Comparison of ENCODE assay signal across 21 cellular contexts in the genomic region with DNA sequence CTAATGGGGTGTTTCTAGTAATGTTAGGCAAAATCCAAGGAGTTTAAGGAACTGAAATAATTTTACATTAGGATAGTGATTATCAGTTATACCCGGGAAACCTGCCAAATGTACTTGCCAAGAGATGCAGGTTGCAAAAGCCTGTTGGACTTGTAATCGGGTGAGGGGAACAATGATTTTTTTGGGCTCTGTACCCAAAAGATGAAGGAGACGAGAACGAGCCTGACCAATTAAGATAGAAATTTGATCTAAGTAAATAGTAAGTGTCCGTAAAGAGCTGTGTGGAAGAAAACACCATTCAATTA. TPM values are rescaled to one million over a fixed set of nuclear protein-coding genes. Genes with fewer than 3 reads are reported as not detected.
A peak's percentile ranks its signal among the peaks of the same experiment; 100 is the strongest.
DNase-seq lines count a peak whose midpoint lies in the region; ATAC-seq and TF ChIP-seq lines count a peak whose summit lies in the region.
"Had no signal": no experiment of that assay in that cellular context is flagged by ENCODE, and none has a peak within 500 bp of the region (broad histone marks: within the 10 kb centered on the region; RNA-seq: fewer than 3 reads in every experiment).

No MANE protein-coding gene starts in this region.

- peaks cover 13% of the 10 kb centered on the region for H3K36me3 Mint-ChIP-seq in stimulated activated naive CD8-positive, alpha-beta T cell treated with anti-CD3 and anti-CD28 coated beads, Interleukin-15, Interleukin-2, amounts not matched to agents 100 ng/mL and 50 ng/mL, for 24 hours (ENCODE audit: low read depth)

- no peak for ATAC-seq in stimulated activated naive CD8-positive, alpha-beta T cell treated with anti-CD3 and anti-CD28 coated beads, Interleukin-15, Interleukin-2, amounts not matched to agents 100 U/mL and 50 U/mL, for 24 hours
- no peak for ATAC-seq in omental fat pad (ENCODE audit: low FRiP score)
- ATAC-seq: Panc1, upper lobe of right lung had no signal

- TF ChIP-seq EP300 in ovary (IDR thresholded peaks at IDR 0.05): no peak

- H3K23ac ChIP-seq in mesendoderm (ENCODE audit: low read length): no peak overlapping the region

- H2AK5ac ChIP-seq in mesendoderm (ENCODE audit: low read length): no peak overlapping the region

- intact Hi-C loops in ovary (cut with DNase I): loop anchor here in 1 of 4 donors (5.0 kb wide), 1 partner anchor 275 kb away; no protein-coding TSS in a partner anchor

- DNase-seq in NCI-H1092 treated with DMSO at 0.1 percent for 48 hours (lab: John Stamatoyannopoulos, UW) (peak; percentile 11), NCI-H1092 (lab: John Stamatoyannopoulos, UW) (no peak), fibroblast of the aortic adventitia (ENCODE audit: low read depth) (peak; percentile 74), ovary (no peak), mesendoderm (no peak), omental fat pad (ENCODE audit: low spot score) (no peak)
- DNase-seq in stimulated activated naive CD8-positive, alpha-beta T cell treated with anti-CD3 and anti-CD28 coated beads, Interleukin-15, Interleukin-2, amounts not matched to agents 100 U/mL and 50 U/mL, for 24 hours: no peak
- DNase-seq: H7; left cardiac atrium; MM.1S; NCI-H1694; NCI-H345; SJCRH30; stimulated activated CD4-positive, alpha-beta T cell treated with anti-CD3 and anti-CD28 coated beads, Interleukin-4, amount 100 ng/mL, for 1 hour; upper lobe of right lung had no signal

- H2BK5ac ChIP-seq in mesendoderm (ENCODE audit: low read length): no peak overlapping the region

- H3K27me3 Mint-ChIP-seq in stimulated activated naive CD8-positive, alpha-beta T cell treated with anti-CD3 and anti-CD28 coated beads, Interleukin-15, Interleukin-2, amounts not matched to agents 100 ng/mL and 50 ng/mL, for 24 hours: no peaks in the 10 kb centered on the region

- H2BK120ac ChIP-seq in mesendoderm (ENCODE audit: low read depth, low read length): no peak overlapping the region

- no peaks in the 10 kb centered on the region for H3K79me2 ChIP-seq in mesendoderm (ENCODE audit: control insufficient read depth, insufficient read depth, low read length)

- H3K27me3 ChIP-seq in ovary (no peaks in the 10 kb centered on the region), mesendoderm (ENCODE audit: insufficient read depth, low read length, poor library complexity) (no peaks in the 10 kb centered on the region)
- H3K27me3 ChIP-seq: neural progenitor cell, SJCRH30, upper lobe of right lung had no signal

- peaks cover 6% of the 10 kb centered on the region for H3K4me1 ChIP-seq in ovary (ENCODE audit: insufficient read depth)
- peaks cover 2% of the 10 kb centered on the region for H3K4me1 ChIP-seq in mesendoderm (ENCODE audit: control insufficient read depth, low read depth, low read length)
- H3K4me1 ChIP-seq: SJCRH30, upper lobe of right lung had no signal

- H3K9me3 ChIP-seq in ovary: no peaks in the 10 kb centered on the region

- no peak overlapping the region for H3K4ac ChIP-seq in mesendoderm (ENCODE audit: low read depth, low read length)

- H3K4me1 Mint-ChIP-seq in stimulated activated naive CD8-positive, alpha-beta T cell treated with anti-CD3 and anti-CD28 coated beads, Interleukin-15, Interleukin-2, amounts not matched to agents 100 ng/mL and 50 ng/mL, for 24 hours (ENCODE audit: low read depth): peaks cover 26% of the 10 kb centered on the region

- no peak overlapping the region for H3K4me2 ChIP-seq in mesendoderm (ENCODE audit: low read length)
- H3K4me2 ChIP-seq: neural progenitor cell had no signal

- no peak for TF ChIP-seq POLR2A in ovary (IDR thresholded peaks at IDR 0.05)

- no peak overlapping the region for H3K56ac ChIP-seq in mesendoderm (ENCODE audit: low read length)

- TF ChIP-seq CTCF in fibroblast of the aortic adventitia (IDR thresholded peaks at IDR 0.05; ENCODE audit: insufficient read depth, low read length) (no peak), ovary (IDR thresholded peaks at IDR 0.05) (no peak), omental fat pad (IDR thresholded peaks at IDR 0.05) (no peak)

- H4K5ac ChIP-seq in mesendoderm (ENCODE audit: low read length): no peak overlapping the region

- H3K18ac ChIP-seq in mesendoderm (ENCODE audit: low read length): no peak overlapping the region

- H3K4me3 Mint-ChIP-seq in stimulated activated naive CD8-positive, alpha-beta T cell treated with anti-CD3 and anti-CD28 coated beads, Interleukin-15, Interleukin-2, amounts not matched to agents 100 ng/mL and 50 ng/mL, for 24 hours: peak overlapping the region; percentile 2
- H3K4me3 Mint-ChIP-seq: B cell; central memory CD8-positive, alpha-beta T cell; neural progenitor cell had no signal

- 6 to 21% (median 20%) methylated on average over 5 of the region's 5 CpGs for WGBS in ovary, 3 donors
- no CpG with 5 or more reads among the region's 5 CpGs for WGBS in mesendoderm (ENCODE audit: extremely low coverage, insufficient coverage, low lambda C conversion rate)

- H3K27ac ChIP-seq in ovary (peak overlapping the region in 1 of 2 donors; percentile 60), mesendoderm (ENCODE audit: low read depth, low read length) (no peak overlapping the region)
- H3K27ac ChIP-seq: 22Rv1, neural progenitor cell, SJCRH30, upper lobe of right lung had no signal

- H4K8ac ChIP-seq in mesendoderm (ENCODE audit: low read depth, low read length): no peak overlapping the region

- H2BK15ac ChIP-seq in mesendoderm (replicated peaks; ENCODE audit: low read depth): no peak overlapping the region

- H3K9me3 Mint-ChIP-seq in stimulated activated naive CD8-positive, alpha-beta T cell treated with anti-CD3 and anti-CD28 coated beads, Interleukin-15, Interleukin-2, amounts not matched to agents 100 ng/mL and 50 ng/mL, for 24 hours: peaks cover 9% of the 10 kb centered on the region

- H3K27ac Mint-ChIP-seq in stimulated activated naive CD8-positive, alpha-beta T cell treated with anti-CD3 and anti-CD28 coated beads, Interleukin-15, Interleukin-2, amounts not matched to agents 100 ng/mL and 50 ng/mL, for 24 hours: peak overlapping the region; percentile 85
- H3K27ac Mint-ChIP-seq: B cell, neural progenitor cell had no signal

- H3K36me3 ChIP-seq in ovary (no peaks in the 10 kb centered on the region), mesendoderm (ENCODE audit: control insufficient read depth, insufficient read depth, low read length) (no peaks in the 10 kb centered on the region)
- H3K36me3 ChIP-seq: neural progenitor cell, SJCRH30, upper lobe of right lung had no signal

- H3K79me1 ChIP-seq in mesendoderm (ENCODE audit: low read length): no peaks in the 10 kb centered on the region

- H3K4me3 ChIP-seq in fibroblast of the aortic adventitia (ENCODE audit: low read depth, low read length) (no peak overlapping the region), ovary (no peak overlapping the region), mesendoderm (ENCODE audit: low read length) (no peak overlapping the region)
- H3K4me3 ChIP-seq: neural progenitor cell, SJCRH30, upper lobe of right lung had no signal

- no peak overlapping the region for H3K9ac ChIP-seq in mesendoderm (ENCODE audit: low read length)
- H3K9ac ChIP-seq: neural progenitor cell had no signal

RNA-seq across cellular contexts. Expression of a gene that starts 56.2 kb away (rescaled TPM):
- total RNA-seq in fibroblast of the aortic adventitia (ENCODE audit: low replicate concordance): 22.2 and 70.8 TPM in 2 replicates
- total RNA-seq in ovary: 10 to 100 TPM in 6 of 7 donors, 1 to 10 TPM in 1; 6.2 to 34.1 (median 18.9) TPM
- 10 to 100 TPM; 17.5 to 19.0 TPM for polyA plus RNA-seq in ovary
- polyA plus RNA-seq in mesendoderm (2013, experiment 1 of 2): 12.7 TPM
- 11.4 TPM for polyA plus RNA-seq in mesendoderm (2013, experiment 2 of 2)
- 10 to 100 TPM; 11.8 to 42.8 (median 27.1) TPM for total RNA-seq in omental fat pad

Comparison
In these comparisons a context has a peak if more than half of its experiments do, and no peak if none do; other contexts are left out.
1. DNase-seq: peak in NCI-H1092 treated with DMSO at 0.1 percent for 48 hours (single experiment) and fibroblast of the aortic adventitia (single experiment); none in NCI-H1092 (single experiment), stimulated activated naive CD8-positive, alpha-beta T cell treated with anti-CD3 and anti-CD28 coated beads, Interleukin-15, Interleukin-2, amounts not matched to agents 100 U/mL and 50 U/mL, for 24 hours (single experiment), ovary (0 of 5), mesendoderm (single experiment) and omental fat pad (single experiment).